In the genomic region with DNA sequence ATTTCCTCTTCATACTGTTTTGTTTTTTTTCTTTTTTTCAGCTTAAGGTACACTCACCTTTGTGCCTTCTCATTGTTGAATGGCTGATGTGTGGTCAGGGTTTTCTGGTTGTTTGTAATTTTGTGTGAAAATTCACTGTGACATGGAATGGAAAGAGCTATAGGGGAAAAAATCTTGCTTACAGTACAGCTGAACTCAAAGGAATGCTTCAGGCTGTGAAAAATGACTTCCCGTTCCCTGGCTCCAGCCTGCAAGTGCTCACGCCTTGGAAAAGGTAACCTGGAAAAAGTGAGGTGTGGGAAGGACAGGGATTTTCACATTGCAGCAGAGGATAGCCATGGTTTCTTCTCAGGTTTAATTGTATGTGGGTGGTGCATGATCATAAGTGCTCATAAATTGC, we compare ENCODE assay signal across 31 cellular contexts.
"Had no signal": no experiment of that assay in that cellular context is flagged by ENCODE, and none has a peak within 500 bp of the region (broad histone marks: within the 10 kb centered on the region; RNA-seq: fewer than 3 reads in every experiment).

No MANE protein-coding gene starts in this region.

- H3K4me1 ChIP-seq: adrenal gland, SJCRH30 had no signal

- FAIRE-seq: bronchial epithelial cell had no signal

- H3K4me3 Mint-ChIP-seq: activated CD4-positive, alpha-beta memory T cell treated with anti-CD3 and anti-CD28 coated beads, Interleukin-2, amount 10 ng/mL, durations not matched to agents 7 days and 5 days; activated CD8-positive, alpha-beta memory T cell treated with anti-CD3 and anti-CD28 coated beads, Interleukin-2, amount 10 ng/mL, durations not matched to agents 7 days and 5 days; brain had no signal

- H3K4me3 ChIP-seq: adrenal gland, MG63, SJCRH30, SK-N-MC had no signal

- DNase-seq: activated CD4-positive, alpha-beta memory T cell treated with anti-CD3 and anti-CD28 coated beads, Interleukin-2, amount 10 ng/mL, durations not matched to agents 7 days and 5 days; activated CD4-positive, alpha-beta T cell treated with anti-CD3 and anti-CD28 coated beads for 1 hour; activated CD4-positive, alpha-beta T cell treated with anti-CD3 and anti-CD28 coated beads for 48 hours; activated CD4-positive, CD25-positive, alpha-beta regulatory T cell; activated CD8-positive, alpha-beta memory T cell treated with anti-CD3 and anti-CD28 coated beads for 24 hours; activated CD8-positive, alpha-beta memory T cell treated with anti-CD3 and anti-CD28 coated beads, Interleukin-2, amount 10 ng/mL, durations not matched to agents 7 days and 5 days; activated CD8-positive, alpha-beta memory T cell treated with anti-CD3 and anti-CD28 coated beads, Interleukin-2, amount 50 U/mL, for 48 hours; activated gamma-delta T cell; activated naive CD4-positive, alpha-beta T cell treated with Interleukin-2 at 50 U/mL for 16 hours; adrenal gland; caudate nucleus; Karpas-422; KBM-7; MG63; MV-4-11; NCI-H1092; NCI-H1436 treated with DMSO at 0.1 percent for 48 hours; NCI-H1694 treated with DMSO at 0.1 percent for 48 hours; NCI-H2029; NCI-H345; NCI-H524 treated with DMSO at 0.1 percent for 48 hours; SHP77; SJCRH30; T1000; WERI-Rb-1 had no signal

- H3K27ac ChIP-seq: adrenal gland, SJCRH30, SK-N-MC, WERI-Rb-1 had no signal

- H3K27ac Mint-ChIP-seq: activated CD4-positive, alpha-beta memory T cell treated with anti-CD3 and anti-CD28 coated beads, Interleukin-2, amount 10 ng/mL, durations not matched to agents 7 days and 5 days; activated CD8-positive, alpha-beta memory T cell treated with anti-CD3 and anti-CD28 coated beads, Interleukin-2, amount 10 ng/mL, durations not matched to agents 7 days and 5 days; activated naive CD4-positive, alpha-beta T cell treated with anti-CD3 and anti-CD28 coated beads, Interleukin-2, amount 50 U/mL, for 72 hours; activated T-helper 2 cell treated with anti-CD3 and anti-CD28 coated beads, Interferon-gamma antibody, Interleukin-2, Interleukin-4, amounts not matched to agents 10 μg/mL and 5 μg/mL and 100 μg/mL, durations not matched to agents 14 hours and 24 hours and 36 hours had no signal

- H3K36me3 ChIP-seq: adrenal gland, MG63, SJCRH30, WERI-Rb-1 had no signal

- H3K27me3 ChIP-seq: adrenal gland, MG63, SJCRH30 had no signal

- H3K9me3 ChIP-seq: adrenal gland, MG63 had no signal

- H3K9me3 Mint-ChIP-seq: activated CD4-positive, alpha-beta memory T cell treated with anti-CD3 and anti-CD28 coated beads, Interleukin-2, amount 10 ng/mL, durations not matched to agents 7 days and 5 days; activated naive CD4-positive, alpha-beta T cell treated with anti-CD3 and anti-CD28 coated beads, Interleukin-2, amount 50 U/mL, for 72 hours; activated T-helper 2 cell treated with anti-CD3 and anti-CD28 coated beads, Interferon-gamma antibody, Interleukin-2, Interleukin-4, amounts not matched to agents 10 μg/mL and 5 μg/mL and 100 μg/mL, durations not matched to agents 14 hours and 24 hours and 36 hours had no signal

- ATAC-seq: activated CD8-positive, alpha-beta memory T cell treated with anti-CD3 and anti-CD28 coated beads, Interleukin-2, amount 10 ng/mL, durations not matched to agents 7 days and 5 days; activated naive CD4-positive, alpha-beta T cell treated with anti-CD3 and anti-CD28 coated beads, Interleukin-2, amount 50 U/mL, for 72 hours; Panc1 had no signal

- H3K36me3 Mint-ChIP-seq: activated CD8-positive, alpha-beta memory T cell treated with anti-CD3 and anti-CD28 coated beads, Interleukin-2, amount 10 ng/mL, durations not matched to agents 7 days and 5 days; activated naive CD4-positive, alpha-beta T cell treated with anti-CD3 and anti-CD28 coated beads, Interleukin-2, amount 50 U/mL, for 72 hours; brain had no signal

- H3K4me1 Mint-ChIP-seq: activated CD4-positive, alpha-beta memory T cell treated with anti-CD3 and anti-CD28 coated beads, Interleukin-2, amount 10 ng/mL, durations not matched to agents 7 days and 5 days; activated CD8-positive, alpha-beta memory T cell treated with anti-CD3 and anti-CD28 coated beads, Interleukin-2, amount 10 ng/mL, durations not matched to agents 7 days and 5 days; brain had no signal
